8 cellular contexts compared by ENCODE assay signal in genomic region chr12:108633534-108634224, GRCh38. TPM values are rescaled to one million over a fixed set of nuclear protein-coding genes. Genes with fewer than 3 reads are reported as not detected.
A peak's percentile ranks its signal among the peaks of the same experiment; 100 is the strongest.
DNase-seq lines count a peak whose midpoint lies in the region; ATAC-seq and TF ChIP-seq lines count a peak whose summit lies in the region.

Gene SELPLG (minus strand): TSS chr12:108633894. CDS start chr12:108624307, 9,587 bp downstream.

- no peak for TF ChIP-seq CTCF in gastrocnemius medialis (IDR thresholded peaks at IDR 0.05 in 4 of 5, conservative IDR thresholded peaks at IDR 0.05 in 1 of 5)
- no peak for TF ChIP-seq CTCF in uterus (IDR thresholded peaks at IDR 0.05)
- no peak for TF ChIP-seq CTCF in smooth muscle cell (IDR thresholded peaks at IDR 0.05; ENCODE audit: borderline replicate concordance, insufficient read depth, poor library complexity, severe bottlenecking)

- H3K27ac ChIP-seq in BLaER1 (peak within 1 kb of the TSS; percentile 87), gastrocnemius medialis (peak within 1 kb of the TSS in 3 of 4 donors; percentile 31 to 48 (median 44)), uterus (no peak within 1 kb of the TSS), smooth muscle cell (ENCODE audit: low read depth) (no peak within 1 kb of the TSS)

- peak; percentile 71 for DNase-seq in activated CD4-positive, CD25-positive, alpha-beta regulatory T cell treated with anti-CD3 and anti-CD28 coated beads, Interleukin-2, amount 50 U/mL, for 72 hours
- DNase-seq in effector CD8-positive, alpha-beta T cell (lab: John Stamatoyannopoulos, UW): peak; percentile 65
- DNase-seq in gastrocnemius medialis: peak; percentile 36 to 59
- no peak for DNase-seq in uterus
- no peak for DNase-seq in smooth muscle cell (lab: John Stamatoyannopoulos, UW; ENCODE audit: unreplicated experiment)

- H3K4me3 ChIP-seq in BLaER1 (peak within 1 kb of the TSS; percentile 55), gastrocnemius medialis (peak within 1 kb of the TSS in 1 of 4 donors; percentile 24), uterus (no peak within 1 kb of the TSS), smooth muscle cell (no peak within 1 kb of the TSS)

- H3K36me3 ChIP-seq in BLaER1 (no peaks in the 10 kb centered on the region), gastrocnemius medialis (no peaks in the 10 kb centered on the region), uterus (no peaks in the 10 kb centered on the region), smooth muscle cell (ENCODE audit: low read depth) (no peaks in the 10 kb centered on the region)

- TF ChIP-seq POLR2A in gastrocnemius medialis (IDR thresholded peaks at IDR 0.05): peak in 1 of 2 donors; percentile 10
- no peak for TF ChIP-seq POLR2A in uterus (IDR thresholded peaks at IDR 0.05)

- H3K9me3 ChIP-seq in BLaER1 (peaks cover 11% of the 10 kb centered on the region), gastrocnemius medialis (no peaks in the 10 kb centered on the region), uterus (no peaks in the 10 kb centered on the region), smooth muscle cell (replicated peaks; ENCODE audit: low read depth) (no peaks in the 10 kb centered on the region)

- no peak within 1 kb of the TSS for H2AFZ ChIP-seq in smooth muscle cell (ENCODE audit: low read depth)

- H4K20me1 ChIP-seq in BLaER1: 0 out of 2 replicates have a peak, but pooled peaks cover 8% of the 10 kb centered on the region
- H4K20me1 ChIP-seq in smooth muscle cell (ENCODE audit: low read depth): no peaks in the 10 kb centered on the region

- no peaks in the 10 kb centered on the region for H3K27me3 ChIP-seq in BLaER1
- H3K27me3 ChIP-seq in gastrocnemius medialis: peaks cover 0 to 11% (median 0%) of the 10 kb centered on the region in 3 donors
- no peaks in the 10 kb centered on the region for H3K27me3 ChIP-seq in uterus
- H3K27me3 ChIP-seq in smooth muscle cell (ENCODE audit: low read depth): no peaks in the 10 kb centered on the region

- H3K9ac ChIP-seq in BLaER1 (peak within 1 kb of the TSS; percentile 69), smooth muscle cell (ENCODE audit: low read depth) (no peak within 1 kb of the TSS)

- no peaks in the 10 kb centered on the region for H3K79me2 ChIP-seq in smooth muscle cell (ENCODE audit: low read depth)

- 83% methylated on average over 13 of the region's 13 CpGs for WGBS in smooth muscle cell (ENCODE audit: low lambda C conversion rate)

- in situ Hi-C loops in gastrocnemius medialis (cut with MboI; ENCODE audit: low sequenced_read_pairs in 4 of 4): loop anchor here (25.0 kb wide), 2 partner anchors 329 to 454 kb away; partner anchors contain the start of genes ALKBH2 (in 2 of the 4) and UNG (in 2 of the 4)

- peaks cover 14% of the 10 kb centered on the region for H3F3A ChIP-seq in smooth muscle cell (ENCODE audit: low read depth)

- peaks cover 100% of the 10 kb centered on the region for H3K4me1 ChIP-seq in BLaER1
- H3K4me1 ChIP-seq in gastrocnemius medialis: peaks cover 12 to 14% of the 10 kb centered on the region in 2 donors
- peaks cover 16 to 17% of the 10 kb centered on the region in 2 donors for H3K4me1 ChIP-seq in uterus
- peaks cover 36% of the 10 kb centered on the region for H3K4me1 ChIP-seq in smooth muscle cell (ENCODE audit: low read depth)

- ATAC-seq in GM19452 (IDR thresholded peaks at IDR 0.05; ENCODE audit: unreplicated experiment) (peak; percentile 52), HG03565 (IDR thresholded peaks at IDR 0.05; ENCODE audit: unreplicated experiment) (peak; percentile 47), gastrocnemius medialis (peak in 1 of 2 donors; percentile 26)

- H3K4me2 ChIP-seq in BLaER1 (peak within 1 kb of the TSS; percentile 98), smooth muscle cell (no peak within 1 kb of the TSS)

- intact Hi-C loops in gastrocnemius medialis (cut with DNase I; ENCODE audit: low total_unique reads): no loop called here
- intact Hi-C loops in uterus (cut with DNase I; ENCODE audit: low total_unique reads): no loop called here

RNA-seq across cellular contexts. Expression of gene SELPLG, which starts in this region (rescaled TPM):
- total RNA-seq in gastrocnemius medialis (1 to 10 TPM in 3 of 4 donors, under 1 TPM in 1; 0.19 to 5.0 (median 2.6) TPM), uterus (1 to 10 TPM; 1.5 to 6.5 (median 2.9) TPM), smooth muscle cell (1.3 and 2.0 TPM in 2 replicates)
- 0.09 and 1.6 TPM in 2 replicates for polyA plus RNA-seq in smooth muscle cell

Comparison
In these comparisons a context has a peak if more than half of its experiments do, and no peak if none do; other contexts are left out.
1. H3K27ac ChIP-seq: peak in BLaER1 (single experiment) and gastrocnemius medialis (3 of 4); none in uterus (0 of 2) and smooth muscle cell (single experiment).
2. DNase-seq: peak in activated CD4-positive, CD25-positive, alpha-beta regulatory T cell treated with anti-CD3 and anti-CD28 coated beads, Interleukin-2, amount 50 U/mL, for 72 hours (single experiment), effector CD8-positive, alpha-beta T cell (single experiment) and gastrocnemius medialis (2 of 2); none in uterus (0 of 2) and smooth muscle cell (single experiment).